Comparison of ENCODE assay signal across 8 cellular contexts in the genomic region with DNA sequence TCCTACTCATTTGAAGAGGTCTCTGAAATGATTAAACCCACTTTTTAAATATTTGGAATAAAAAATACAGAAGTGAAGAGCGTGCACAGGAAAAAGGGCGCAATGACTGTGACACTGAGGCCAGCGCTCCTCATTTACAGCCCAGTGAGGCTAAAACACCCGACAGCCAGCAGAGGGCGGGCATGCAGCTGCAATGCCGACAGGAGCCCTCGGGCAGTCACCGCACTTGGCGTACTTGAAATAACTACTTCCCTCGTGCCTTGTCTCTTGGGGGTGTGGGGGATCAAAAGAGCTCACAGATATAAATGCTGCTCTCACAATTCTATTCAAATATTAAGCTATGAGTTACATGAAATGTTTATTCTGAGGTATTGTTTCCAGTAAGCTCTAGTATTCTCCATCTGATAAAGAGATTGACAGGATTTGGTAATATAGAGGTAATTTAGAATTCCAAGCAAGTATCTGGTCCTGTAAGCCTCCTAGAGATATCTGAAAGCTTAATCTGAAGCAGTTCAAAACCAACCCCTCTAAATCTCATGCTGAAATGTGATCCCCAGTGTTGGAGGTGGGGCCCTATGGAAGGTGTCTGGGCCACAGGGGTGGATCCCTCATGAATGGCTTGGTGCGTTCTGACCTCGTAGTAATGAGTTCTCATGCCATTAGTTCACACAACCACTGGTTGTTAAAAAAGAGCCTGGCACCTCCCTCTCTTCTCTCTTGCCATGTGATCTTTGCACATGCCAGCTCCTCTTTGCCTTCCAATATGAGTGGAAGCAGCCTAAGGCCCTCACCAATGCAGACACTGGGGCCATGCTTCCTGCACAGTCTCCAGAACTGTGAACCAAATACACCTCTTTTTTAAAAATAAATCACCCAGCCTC.
DNase-seq lines count a peak whose midpoint lies in the region; ATAC-seq and TF ChIP-seq lines count a peak whose summit lies in the region.

No MANE protein-coding gene starts in this region.

- no peaks in the 10 kb centered on the region for H3K27me3 ChIP-seq in kidney epithelial cell (ENCODE audit: control insufficient read depth, insufficient read depth, low read length)

- ATAC-seq in HG03103 (IDR thresholded peaks at IDR 0.05; ENCODE audit: low read depth, unreplicated experiment) (peak; percentile 68), GM19328 (IDR thresholded peaks at IDR 0.05; ENCODE audit: unreplicated experiment) (no peak)
- peak; percentile 85 to 91 for ATAC-seq in activated CD4-positive, CD25-positive, alpha-beta regulatory T cell treated with anti-CD3 and anti-CD28 coated beads, Interleukin-2, amount 50 U/mL, for 24 hours

- H3K36me3 ChIP-seq in kidney epithelial cell (ENCODE audit: control insufficient read depth, insufficient read depth, low read length) = peaks cover 1% of the 10 kb centered on the region

- TF ChIP-seq CTCF in GM12872 (IDR thresholded peaks at IDR 0.05; ENCODE audit: insufficient read depth, low read depth, low read length) (peak; percentile 90), kidney epithelial cell (IDR thresholded peaks at IDR 0.05; ENCODE audit: insufficient read depth, low read length, poor library complexity, severe bottlenecking) (peak; percentile 98)

- no peak overlapping the region for H3K4me3 ChIP-seq in kidney epithelial cell (ENCODE audit: low read depth, low read length)

- DNase-seq in NCI-H226 = peak; percentile 20
- peak; percentile 58 for DNase-seq in central memory CD4-positive, alpha-beta T cell
- DNase-seq in kidney epithelial cell (ENCODE audit: low read depth) = peak; percentile 10
- DNase-seq in stimulated activated CD4-positive, alpha-beta T cell treated with anti-CD3 and anti-CD28 coated beads, Interleukin-1b, Interleukin-23, amount 100 ng/mL, for 48 hours = peak; percentile 78

Comparison
In these comparisons a context has a peak if more than half of its experiments do, and no peak if none do; other contexts are left out.
1. DNase-seq: peak in every context shown above with its lines; median percentile 78 in stimulated activated CD4-positive, alpha-beta T cell treated with anti-CD3 and anti-CD28 coated beads, Interleukin-1b, Interleukin-23, amount 100 ng/mL, for 48 hours; 58 in central memory CD4-positive, alpha-beta T cell; 20 in NCI-H226; 10 in kidney epithelial cell.